9 cellular contexts compared by ENCODE assay signal in genomic region chr14:99601301-99601945, GRCh38. TPM values are rescaled to one million over a fixed set of nuclear protein-coding genes. Genes with fewer than 3 reads are reported as not detected.
A peak's percentile ranks its signal among the peaks of the same experiment; 100 is the strongest.
DNase-seq lines count a peak whose midpoint lies in the region; ATAC-seq, FAIRE-seq and TF ChIP-seq lines count a peak whose summit lies in the region.
"Had no signal": no experiment of that assay in that cellular context is flagged by ENCODE, and none has a peak within 500 bp of the region (broad histone marks: within the 10 kb centered on the region; RNA-seq: fewer than 3 reads in every experiment).

No MANE protein-coding gene starts in this region.

- no peaks in the 10 kb centered on the region for H3K36me3 ChIP-seq in astrocyte (ENCODE audit: insufficient read depth, low read length)

- H3K9me3 ChIP-seq in astrocyte (ENCODE audit: insufficient read depth, low read depth, low read length): no peaks in the 10 kb centered on the region

- FAIRE-seq in astrocyte (lab: Jason Lieb, UNC): no peak

- H3K27ac ChIP-seq in astrocyte (ENCODE audit: low read depth, low read length): peak overlapping the region; percentile 14
- H3K27ac ChIP-seq: 22Rv1 had no signal

- peaks cover 27% of the 10 kb centered on the region for H3K27me3 Mint-ChIP-seq in astrocyte (ENCODE audit: low read depth, unreplicated experiment)

- peak; percentile 31 for DNase-seq in NCI-H510A treated with DMSO at 0.1 percent for 48 hours (lab: John Stamatoyannopoulos, UW)
- no peak for DNase-seq in NCI-H510A (lab: John Stamatoyannopoulos, UW)
- DNase-seq in astrocyte (ENCODE audit: low read depth): peak; percentile 59
- DNase-seq in left kidney (ENCODE audit: low read depth, low spot score): peak; percentile 78
- no peak for DNase-seq in stimulated activated effector memory CD8-positive, alpha-beta T cell treated with anti-CD3 and anti-CD28 coated beads, Interleukin-12 subunit alpha, Interleukin-12 subunit beta, amount 100 ng/mL, for 72 hours (ENCODE audit: low spot score in 2 of 2)
- no peak for DNase-seq in amniotic stem cell (lab: John Stamatoyannopoulos, UW)
- no peak for DNase-seq in NCI-H146 (lab: John Stamatoyannopoulos, UW)
- DNase-seq in germinal center (ENCODE audit: low spot score): no peak

- peak overlapping the region; percentile 73 for H3K4me3 Mint-ChIP-seq in astrocyte (ENCODE audit: unreplicated experiment)
- peak overlapping the region; percentile 56 for H3K4me3 Mint-ChIP-seq in stimulated activated effector memory CD8-positive, alpha-beta T cell treated with anti-CD3 and anti-CD28 coated beads, Interleukin-12 subunit alpha, Interleukin-12 subunit beta, amount 100 ng/mL, for 72 hours

- H3K36me3 Mint-ChIP-seq in astrocyte (ENCODE audit: low read depth, unreplicated experiment): no peaks in the 10 kb centered on the region
- H3K36me3 Mint-ChIP-seq in stimulated activated effector memory CD8-positive, alpha-beta T cell treated with anti-CD3 and anti-CD28 coated beads, Interleukin-12 subunit alpha, Interleukin-12 subunit beta, amount 100 ng/mL, for 72 hours: no peaks in the 10 kb centered on the region

- peaks cover 30% of the 10 kb centered on the region for H3K4me1 ChIP-seq in astrocyte (ENCODE audit: insufficient read depth, low read length)

- no peak for TF ChIP-seq CTCF in astrocyte (IDR thresholded peaks at IDR 0.05; ENCODE audit: insufficient read depth, low read depth, low read length)

- no peaks in the 10 kb centered on the region for H3K27me3 ChIP-seq in astrocyte (ENCODE audit: insufficient read depth, low read length)

- H3K9ac ChIP-seq in astrocyte (ENCODE audit: low read length): peak overlapping the region; percentile 45

- ATAC-seq in stimulated activated effector memory CD8-positive, alpha-beta T cell treated with anti-CD3 and anti-CD28 coated beads, Interleukin-12 subunit alpha, Interleukin-12 subunit beta, amount 100 ng/mL, for 72 hours: no peak

- H3K4me3 ChIP-seq in astrocyte (ENCODE audit: insufficient read depth, low read depth, low read length): peak overlapping the region; percentile 58

- H4K20me1 ChIP-seq in astrocyte (ENCODE audit: insufficient read depth, low read length): peaks cover 64% of the 10 kb centered on the region

- H2AFZ ChIP-seq in astrocyte (ENCODE audit: low read depth, low read length): no peak overlapping the region

- H3K4me1 Mint-ChIP-seq in astrocyte (ENCODE audit: low read depth, unreplicated experiment): peaks cover 14% of the 10 kb centered on the region
- H3K4me1 Mint-ChIP-seq in stimulated activated effector memory CD8-positive, alpha-beta T cell treated with anti-CD3 and anti-CD28 coated beads, Interleukin-12 subunit alpha, Interleukin-12 subunit beta, amount 100 ng/mL, for 72 hours: peaks cover 38% of the 10 kb centered on the region

- peak overlapping the region; percentile 84 for H3K4me2 ChIP-seq in astrocyte (ENCODE audit: low read length)

- peaks cover 73% of the 10 kb centered on the region for H3K79me2 ChIP-seq in astrocyte (ENCODE audit: insufficient read depth, low read length)

- no peaks in the 10 kb centered on the region for H3K9me3 Mint-ChIP-seq in astrocyte (ENCODE audit: unreplicated experiment)
- H3K9me3 Mint-ChIP-seq in stimulated activated effector memory CD8-positive, alpha-beta T cell treated with anti-CD3 and anti-CD28 coated beads, Interleukin-12 subunit alpha, Interleukin-12 subunit beta, amount 100 ng/mL, for 72 hours: no peaks in the 10 kb centered on the region

- H3K27ac Mint-ChIP-seq in astrocyte (ENCODE audit: unreplicated experiment): no peak overlapping the region
- H3K27ac Mint-ChIP-seq in stimulated activated effector memory CD8-positive, alpha-beta T cell treated with anti-CD3 and anti-CD28 coated beads, Interleukin-12 subunit alpha, Interleukin-12 subunit beta, amount 100 ng/mL, for 72 hours: no peak overlapping the region

RNA-seq across cellular contexts. Expression of gene CCDC85C, which starts 2.6 kb away (rescaled TPM):
- total RNA-seq in astrocyte: 8.4 and 16.6 TPM in 2 replicates

RNA-seq across cellular contexts. Expression of gene HHIPL1, which starts 43.5 kb away (rescaled TPM):
- 0.86 and 1.1 TPM in 2 replicates for total RNA-seq in astrocyte

Comparison
In these comparisons a context has a peak if more than half of its experiments do, and no peak if none do; other contexts are left out.
1. DNase-seq: peak in NCI-H510A treated with DMSO at 0.1 percent for 48 hours (single experiment), astrocyte (single experiment) and left kidney (single experiment); none in NCI-H510A (single experiment), stimulated activated effector memory CD8-positive, alpha-beta T cell treated with anti-CD3 and anti-CD28 coated beads, Interleukin-12 subunit alpha, Interleukin-12 subunit beta, amount 100 ng/mL, for 72 hours (0 of 2), amniotic stem cell (single experiment), NCI-H146 (single experiment) and germinal center (single experiment).